ENCODE assay signal across 8 cellular contexts in genomic region chr7:87216701-87217508, GRCh38. TPM values are rescaled to one million over a fixed set of nuclear protein-coding genes. Genes with fewer than 3 reads are reported as not detected.
DNase-seq lines count a peak whose midpoint lies in the region; ATAC-seq and TF ChIP-seq lines count a peak whose summit lies in the region.

No MANE protein-coding gene starts in this region.

- peaks cover 1% of the 10 kb centered on the region for H3K27me3 ChIP-seq in CD4-positive, CD25-positive, alpha-beta regulatory T cell (ENCODE audit: control insufficient read depth, insufficient read depth, low read length)
- H3K27me3 ChIP-seq in gastrocnemius medialis = no peaks in the 10 kb centered on the region

- ATAC-seq in CD4-positive, CD25-positive, alpha-beta regulatory T cell (ENCODE audit: low read depth in 2 of 2) = peak; percentile 10 to 13
- ATAC-seq in GM19043 (IDR thresholded peaks at IDR 0.05; ENCODE audit: low read depth, unreplicated experiment) (peak; percentile 48), HG03135 (IDR thresholded peaks at IDR 0.05; ENCODE audit: unreplicated experiment) (peak; percentile 55), natural killer cell (peak in 2 of 3 donors; percentile 15 to 19), gastrocnemius medialis (no peak)

- H3K4me3 ChIP-seq in CD4-positive, CD25-positive, alpha-beta regulatory T cell (ENCODE audit: low read depth, low read length) = peak overlapping the region; percentile 99
- no peak overlapping the region for H3K4me3 ChIP-seq in gastrocnemius medialis

- H3K36me3 Mint-ChIP-seq in CD4-positive, CD25-positive, alpha-beta regulatory T cell = peaks cover 10% of the 10 kb centered on the region
- no peaks in the 10 kb centered on the region for H3K36me3 Mint-ChIP-seq in natural killer cell

- H3K4me1 Mint-ChIP-seq in CD4-positive, CD25-positive, alpha-beta regulatory T cell = peaks cover 37 to 72% (median 59%) of the 10 kb centered on the region in 4 donors
- peaks cover 67 to 68% of the 10 kb centered on the region in 2 donors for H3K4me1 Mint-ChIP-seq in natural killer cell

- no peaks in the 10 kb centered on the region for H3K36me3 ChIP-seq in CD4-positive, CD25-positive, alpha-beta regulatory T cell (ENCODE audit: control insufficient read depth, insufficient read depth, low read length)
- H3K36me3 ChIP-seq in gastrocnemius medialis = no peaks in the 10 kb centered on the region

- peak overlapping the region; percentile 98 to 99 (median 99) for H3K27ac Mint-ChIP-seq in CD4-positive, CD25-positive, alpha-beta regulatory T cell
- H3K27ac Mint-ChIP-seq in natural killer cell = peak overlapping the region; percentile 95 to 98

- peak overlapping the region in 3 of 4 donors; percentile 99 to 100 (median 99) for H3K4me3 Mint-ChIP-seq in CD4-positive, CD25-positive, alpha-beta regulatory T cell
- peak overlapping the region; percentile 99 for H3K4me3 Mint-ChIP-seq in natural killer cell

- intact Hi-C loops in natural killer cell (cut with micrococcal nuclease) = loop anchor here (10.0 kb wide), 1 partner anchor 162 kb away; the partner anchor contains the start of gene ELAPOR2
- intact Hi-C loops in gastrocnemius medialis (cut with DNase I; ENCODE audit: low total_unique reads) = loop anchor here (5.0 kb wide), 2 partner anchors 65 to 160 kb away; partner anchors contain the start of genes DMTF1 and ELAPOR2

- TF ChIP-seq CTCF in natural killer cell (IDR thresholded peaks at IDR 0.05) = no peak
- no peak for TF ChIP-seq CTCF in gastrocnemius medialis (IDR thresholded peaks at IDR 0.05 in 4 of 5, conservative IDR thresholded peaks at IDR 0.05 in 1 of 5)

- no peaks in the 10 kb centered on the region for H3K9me3 ChIP-seq in CD4-positive, CD25-positive, alpha-beta regulatory T cell (ENCODE audit: control insufficient read depth in 2 of 2, low read length in 2 of 2)
- H3K9me3 ChIP-seq in gastrocnemius medialis = no peaks in the 10 kb centered on the region

- peak overlapping the region; percentile 93 for H3K27ac ChIP-seq in CD4-positive, CD25-positive, alpha-beta regulatory T cell (ENCODE audit: insufficient read depth, low read length, poor library complexity, severe bottlenecking)
- H3K27ac ChIP-seq in gastrocnemius medialis = peak overlapping the region in 1 of 4 donors; percentile 6

- H3K9me3 Mint-ChIP-seq in CD4-positive, CD25-positive, alpha-beta regulatory T cell = peaks cover 0 to 2% (median 0%) of the 10 kb centered on the region in 7 donors
- no peaks in the 10 kb centered on the region for H3K9me3 Mint-ChIP-seq in natural killer cell

- in situ Hi-C loops in gastrocnemius medialis (cut with MboI; ENCODE audit: low sequenced_read_pairs in 4 of 4) = no loop called here

- peaks cover 79% of the 10 kb centered on the region for H3K4me1 ChIP-seq in CD4-positive, CD25-positive, alpha-beta regulatory T cell (ENCODE audit: control insufficient read depth, insufficient read depth, low read length, poor library complexity, severe bottlenecking)
- H3K4me1 ChIP-seq in gastrocnemius medialis = peaks cover 10 to 17% of the 10 kb centered on the region in 2 donors

- H3K27me3 Mint-ChIP-seq in CD4-positive, CD25-positive, alpha-beta regulatory T cell = peaks cover 7% of the 10 kb centered on the region
- H3K27me3 Mint-ChIP-seq in natural killer cell (ENCODE audit: low read depth in 2 of 2) = no peaks in the 10 kb centered on the region

- peak in 2 of 3 donors; percentile 59 to 81 for DNase-seq in CD4-positive, CD25-positive, alpha-beta regulatory T cell
- DNase-seq in activated T-cell treated with anti-CD3 and anti-CD28 coated beads for 4 hours (peak; percentile 25), natural killer cell (no peak), LoVo (ENCODE audit: low spot score) (no peak), gastrocnemius medialis (no peak)
- DNase-seq in NK-92 treated with Interleukin-12 subunit alpha and Interleukin-12 subunit beta, amount 100 ng/mL, for 24 hours (lab: John Stamatoyannopoulos, UW) = no peak

- no peak for TF ChIP-seq POLR2A in gastrocnemius medialis (IDR thresholded peaks at IDR 0.05)

RNA-seq across cellular contexts. Expression of gene TMEM243, which starts 2.6 kb away (rescaled TPM):
- total RNA-seq in CD4-positive, CD25-positive, alpha-beta regulatory T cell = 98.0 TPM
- 10 to 100 TPM; 56.9 to 83.9 (median 78.3) TPM for polyA plus RNA-seq in CD4-positive, CD25-positive, alpha-beta regulatory T cell
- total RNA-seq in natural killer cell (10 to 100 TPM; 52.5 to 61.8 (median 55.2) TPM), gastrocnemius medialis (1 to 10 TPM; 2.8 to 6.5 (median 4.1) TPM)

Comparison
In these comparisons a context has a peak if more than half of its experiments do, and no peak if none do; other contexts are left out.
1. ATAC-seq: peak in CD4-positive, CD25-positive, alpha-beta regulatory T cell (2 of 2), GM19043 (single experiment), HG03135 (single experiment) and natural killer cell (2 of 3); none in gastrocnemius medialis (0 of 2).
2. DNase-seq: peak in CD4-positive, CD25-positive, alpha-beta regulatory T cell (2 of 3) and activated T-cell treated with anti-CD3 and anti-CD28 coated beads for 4 hours (single experiment); none in natural killer cell (single experiment), LoVo (single experiment), gastrocnemius medialis (0 of 2) and NK-92 treated with Interleukin-12 subunit alpha and Interleukin-12 subunit beta, amount 100 ng/mL, for 24 hours (single experiment).
3. RNA of gene TMEM243, which starts 2.6 kb away (total RNA-seq): 98.0 TPM in CD4-positive, CD25-positive, alpha-beta regulatory T cell (single experiment) and 52.5 to 61.8 TPM in natural killer cell; 2.8 to 6.5 TPM in gastrocnemius medialis; every median in the first group is over 4 times any median in the second.